2 cellular contexts compared by ENCODE assay signal in the genomic region with DNA sequence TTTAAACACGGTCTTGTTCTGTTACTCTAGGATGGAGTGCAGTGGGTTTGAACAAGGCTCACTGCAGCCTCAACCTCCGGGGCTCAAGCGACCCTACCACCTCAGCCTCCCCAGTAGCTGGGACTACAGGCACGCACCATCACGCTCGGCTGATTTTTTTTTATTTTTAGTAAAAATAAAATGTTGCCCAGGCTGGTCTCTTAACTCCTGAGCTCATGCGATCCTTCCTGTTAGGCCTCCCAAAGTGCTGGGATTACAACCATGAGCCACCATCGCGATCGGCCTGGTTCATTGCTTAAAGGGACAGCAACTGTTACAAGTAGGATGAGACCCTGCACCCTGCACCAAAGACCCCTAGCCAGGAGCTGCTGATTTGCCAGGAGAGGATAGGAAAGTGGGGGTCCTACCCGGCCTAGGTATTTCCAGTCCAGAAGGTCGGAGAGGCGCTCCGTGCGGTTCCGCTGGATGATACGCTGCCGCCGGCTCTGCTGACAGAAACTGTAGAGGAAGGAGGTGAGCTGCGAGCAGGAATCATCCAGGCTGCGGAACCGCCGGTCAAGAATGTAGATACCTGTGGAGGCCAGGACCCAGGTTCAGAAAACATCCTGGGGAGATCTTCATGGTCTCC.
TF ChIP-seq lines count a peak whose summit lies in the region.

No MANE protein-coding gene starts in this region.

TF ChIP-seq in A549, 52 proteins besides CTCF, POLR2A, EP300 and RAD21:
- TF ChIP-seq POLR2AphosphoS2 (conservative IDR thresholded peaks at IDR 0.05; ENCODE audit: low read length) = no peak
- 0 out of 2 replicates have a peak, but pooled peaks have one; percentile 16 for TF ChIP-seq HOXB5 (CRISPR knock-in tag; IDR thresholded peaks at IDR 0.05)
- no peak for TF ChIP-seq ZC3H11A (IDR thresholded peaks at IDR 0.05)
- no peak for TF ChIP-seq MAFK (IDR thresholded peaks at IDR 0.05; ENCODE audit: partially characterized antibody)

TF ChIP-seq in GM12891, 5 proteins besides CTCF, POLR2A, EP300 and RAD21 (continued from another document):
- TF ChIP-seq PAX5 (IDR thresholded peaks at IDR 0.05; ENCODE audit: insufficient read depth, low read length, severe bottlenecking) (no peak), POLR2AphosphoS5 (IDR thresholded peaks at IDR 0.05; ENCODE audit: low read depth, low read length) (no peak), SPI1 (IDR thresholded peaks at IDR 0.05; ENCODE audit: low read depth, low read length) (no peak), TAF1 (IDR thresholded peaks at IDR 0.05; ENCODE audit: low read depth, low read length) (no peak)
TF ChIP-seq in GM12891: peak in this region for 0.
